Comparison of ENCODE assay signal across 1 cellular context in the genomic region with DNA sequence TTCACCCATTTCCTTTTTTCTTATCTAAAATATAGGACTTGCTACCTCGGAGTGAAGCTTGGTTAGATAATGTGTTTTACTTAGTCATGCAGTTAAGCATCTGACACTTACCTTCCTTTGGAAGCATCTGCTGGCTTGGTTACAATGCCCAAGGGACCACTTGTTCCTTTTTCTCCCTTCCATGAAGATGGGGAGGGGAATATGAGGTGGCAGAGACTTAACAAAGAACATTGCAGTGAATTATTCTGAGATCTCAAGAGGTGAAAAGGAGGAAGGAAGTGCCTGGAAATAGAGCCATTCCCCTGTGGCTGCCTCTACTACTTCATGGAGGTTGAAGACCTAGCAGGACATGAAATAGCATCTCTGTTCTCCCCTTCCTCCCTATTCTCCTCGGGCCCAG.
TF ChIP-seq lines count a peak whose summit lies in the region.

No MANE protein-coding gene starts in this region.

TF ChIP-seq in SK-N-SH, 30 proteins besides CTCF, POLR2A, EP300 and RAD21 (continued from another document):
- TF ChIP-seq, protein P1, sequence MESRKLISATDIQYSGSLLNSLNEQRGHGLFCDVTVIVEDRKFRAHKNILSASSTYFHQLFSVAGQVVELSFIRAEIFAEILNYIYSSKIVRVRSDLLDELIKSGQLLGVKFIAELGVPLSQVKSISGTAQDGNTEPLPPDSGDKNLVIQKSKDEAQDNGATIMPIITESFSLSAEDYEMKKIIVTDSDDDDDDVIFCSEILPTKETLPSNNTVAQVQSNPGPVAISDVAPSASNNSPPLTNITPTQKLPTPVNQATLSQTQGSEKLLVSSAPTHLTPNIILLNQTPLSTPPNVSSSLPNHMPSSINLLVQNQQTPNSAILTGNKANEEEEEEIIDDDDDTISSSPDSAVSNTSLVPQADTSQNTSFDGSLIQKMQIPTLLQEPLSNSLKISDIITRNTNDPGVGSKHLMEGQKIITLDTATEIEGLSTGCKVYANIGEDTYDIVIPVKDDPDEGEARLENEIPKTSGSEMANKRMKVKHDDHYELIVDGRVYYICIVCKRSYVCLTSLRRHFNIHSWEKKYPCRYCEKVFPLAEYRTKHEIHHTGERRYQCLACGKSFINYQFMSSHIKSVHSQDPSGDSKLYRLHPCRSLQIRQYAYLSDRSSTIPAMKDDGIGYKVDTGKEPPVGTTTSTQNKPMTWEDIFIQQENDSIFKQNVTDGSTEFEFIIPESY (IDR thresholded peaks at IDR 0.05; ENCODE audit: borderline replicate concordance, low read depth) = no peak
- TF ChIP-seq EZH2phosphoT487 (IDR thresholded peaks at IDR 0.05; ENCODE audit: borderline replicate concordance, low read depth) (no peak), FOXM1 (IDR thresholded peaks at IDR 0.05; ENCODE audit: low read depth) (no peak), MEF2A (IDR thresholded peaks at IDR 0.05; ENCODE audit: borderline replicate concordance, low read depth) (no peak), TAF1 (IDR thresholded peaks at IDR 0.05; ENCODE audit: borderline replicate concordance, low read depth, low read length) (no peak), POLR2AphosphoS5 (IDR thresholded peaks at IDR 0.05; ENCODE audit: low read depth, low read length) (no peak), RXRA (IDR thresholded peaks at IDR 0.05; ENCODE audit: borderline replicate concordance, low read depth) (no peak), GATA2 (CRISPR knock-in tag; IDR thresholded peaks at IDR 0.05) (no peak), RCOR1 (IDR thresholded peaks at IDR 0.05; ENCODE audit: low read length) (no peak), FOSL2 (IDR thresholded peaks at IDR 0.05; ENCODE audit: borderline replicate concordance, low read depth) (no peak), TCF12 (IDR thresholded peaks at IDR 0.05) (no peak), FOXJ3 (CRISPR knock-in tag; IDR thresholded peaks at IDR 0.05) (no peak)
